21 cellular contexts compared by ENCODE assay signal in genomic region chr7:128395748-128396147, GRCh38. TPM values are rescaled to one million over a fixed set of nuclear protein-coding genes. Genes with fewer than 3 reads are reported as not detected.
A peak's percentile ranks its signal among the peaks of the same experiment; 100 is the strongest.
DNase-seq lines count a peak whose midpoint lies in the region; ATAC-seq, FAIRE-seq and TF ChIP-seq lines count a peak whose summit lies in the region.
"Had no signal": no experiment of that assay in that cellular context is flagged by ENCODE, and none has a peak within 500 bp of the region (broad histone marks: within the 10 kb centered on the region; RNA-seq: fewer than 3 reads in every experiment).

No MANE protein-coding gene starts in this region.

- 0 out of 3 replicates have a peak, but pooled peaks have one; percentile 8 for ATAC-seq in K562
- no peak for ATAC-seq in HG03095 (IDR thresholded peaks at IDR 0.05; ENCODE audit: unreplicated experiment)
- ATAC-seq: body of pancreas; gastrocnemius medialis; natural killer cell; stimulated activated naive CD8-positive, alpha-beta T cell treated with anti-CD3 and anti-CD28 coated beads, Interleukin-15, Interleukin-2, amounts not matched to agents 100 U/mL and 50 U/mL, for 24 hours had no signal

- CTCF ChIA-PET in K562 (lab: Yijun Ruan, JAX; ENCODE audit: low intra/inter-chr PET ratio): interaction anchor here (1.0 to 8.2 kb wide), 2 partner anchors 30 to 66 kb away, joined by 4 to 134 read pairs; no protein-coding TSS in a partner anchor

- DNase-seq in Karpas-422 (peak; percentile 60), K562 (ENCODE audit: extremely low read depth in 1 of 4, low spot score in 3 of 4) (peak in 1 of 4 experiments; percentile 28), retinal pigment epithelial cell (ENCODE audit: low read depth) (no peak), GM20000 (ENCODE audit: low spot score) (no peak), HuH-7.5 (ENCODE audit: low spot score) (no peak)
- DNase-seq: body of pancreas; COR-L47; gastrocnemius medialis; Kasumi-1; kidney; mesendoderm; natural killer cell; NCI-H1417; NCI-H2171 treated with DMSO at 0.1 percent for 48 hours; NCI-H774; stimulated activated CD4-positive, alpha-beta T cell treated with anti-CD3 and anti-CD28 coated beads, Interleukin-2, amount 100 ng/mL, for 24 hours; stimulated activated naive CD8-positive, alpha-beta T cell treated with anti-CD3 and anti-CD28 coated beads, Interleukin-15, Interleukin-2, amounts not matched to agents 100 U/mL and 50 U/mL, for 24 hours; tibial artery had no signal

- no peak overlapping the region; the same call in 1 of the 2 replicates for H3K27ac ChIP-seq in Karpas-422 (ENCODE audit: low read length)
- H3K27ac ChIP-seq in K562 (ENCODE audit: extremely low read depth, low read depth, low read length): no peak overlapping the region
- H3K27ac ChIP-seq: body of pancreas, gastrocnemius medialis, SJSA1, tibial artery had no signal

- intact Hi-C loops in K562 (cut with micrococcal nuclease): no loop called here

- H3K79me2 ChIP-seq in Karpas-422 (ENCODE audit: low read length) (no peaks in the 10 kb centered on the region), K562 (ENCODE audit: control insufficient read depth, insufficient read depth, low read length) (no peaks in the 10 kb centered on the region)

- H3K9me3 ChIP-seq in Karpas-422 (ENCODE audit: low read length) (no peaks in the 10 kb centered on the region), K562 (replicated peaks; ENCODE audit: control insufficient read depth, insufficient read depth, low read depth, low read length) (no peaks in the 10 kb centered on the region)
- H3K9me3 ChIP-seq: body of pancreas, gastrocnemius medialis, SJSA1, tibial artery had no signal

- H3K9me2 ChIP-seq in Karpas-422 (replicated peaks; ENCODE audit: insufficient read depth, low read length): no peaks in the 10 kb centered on the region

- H3K9ac ChIP-seq in Karpas-422 (ENCODE audit: low read length): no peak overlapping the region
- no peak overlapping the region for H3K9ac ChIP-seq in K562 (ENCODE audit: insufficient read depth in 1 of 2, low read depth in 2 of 2, low read length in 2 of 2)

- no TSS peak for BruUV-seq in K562 (replicated peaks; lab: Mats Ljungman, UMichigan)

- in situ Hi-C loops in K562 (cut with MboI): no loop called here

- no peaks in the 10 kb centered on the region for H3K9me1 ChIP-seq in K562 (ENCODE audit: control insufficient read depth, insufficient read depth, low read length)

- peaks cover 39% of the 10 kb centered on the region for H3K4me1 ChIP-seq in Karpas-422 (ENCODE audit: low read length)
- H3K4me1 ChIP-seq in K562 (replicated peaks in 1 of 2; ENCODE audit: control insufficient read depth in 2 of 2, insufficient read depth in 2 of 2, low read length in 2 of 2): peaks cover 0 to 15% of the 10 kb centered on the region in 2 experiments; a peak in 2 of 5 replicates
- H3K4me1 ChIP-seq: body of pancreas, gastrocnemius medialis, SJSA1, tibial artery had no signal

- TF ChIP-seq CTCF in GM12872 (IDR thresholded peaks at IDR 0.05; ENCODE audit: insufficient read depth, low read depth, low read length): peak; percentile 24; the same call in 1 of the 3 replicates
- TF ChIP-seq CTCF in K562 (IDR thresholded peaks at IDR 0.05 in 2 of 3, conservative IDR thresholded peaks at IDR 0.05 in 1 of 3; ENCODE audit: insufficient read depth in 2 of 3, low read depth in 1 of 3, low read length in 3 of 3): peak; percentile 27 to 55 (median 46)
- TF ChIP-seq CTCF in retinal pigment epithelial cell (conservative IDR thresholded peaks at IDR 0.05; ENCODE audit: low read depth, low read length): peak; percentile 26
- no peak for TF ChIP-seq CTCF in GM20000 (IDR thresholded peaks at IDR 0.05; ENCODE audit: extremely low read depth, missing control alignments)

- WGBS in K562 (ENCODE audit: insufficient coverage, low coverage, missing lambda C conversion rate): 92% methylated on average over 3 of the region's 3 CpGs

- H3K36me3 ChIP-seq in Karpas-422 (ENCODE audit: insufficient read depth, low read length) (peaks cover 29% of the 10 kb centered on the region; the same call in 1 of the 2 replicates), K562 (ENCODE audit: control insufficient read depth, insufficient read depth, low read length) (peaks cover 83% of the 10 kb centered on the region)

- POLR2A ChIA-PET in K562 (lab: Yijun Ruan, JAX): interaction anchor here (0.7 kb wide), 1 partner anchor 121 kb away, joined by 3 read pairs; no protein-coding TSS in a partner anchor

- H3K27me3 ChIP-seq in Karpas-422 (ENCODE audit: low read length) (no peaks in the 10 kb centered on the region), K562 (ENCODE audit: control insufficient read depth in 2 of 2, insufficient read depth in 2 of 2, low read length in 2 of 2) (no peaks in the 10 kb centered on the region)
- H3K27me3 ChIP-seq: body of pancreas, gastrocnemius medialis, SJSA1, tibial artery had no signal

- H2AFZ ChIP-seq in Karpas-422 (ENCODE audit: low read length) (no peak overlapping the region), K562 (ENCODE audit: low read depth, low read length) (no peak overlapping the region)

- H4K20me1 ChIP-seq in Karpas-422 (ENCODE audit: insufficient read depth, low read depth, low read length) (peaks cover 10% of the 10 kb centered on the region; the same call in 1 of the 2 replicates), K562 (replicated peaks; ENCODE audit: control insufficient read depth, insufficient read depth, low read length) (peaks cover 8% of the 10 kb centered on the region; the same call in 1 of the 2 replicates)

- peak overlapping the region; percentile 28 for H3K4me2 ChIP-seq in Karpas-422 (ENCODE audit: low read depth, low read length, poor library complexity, severe bottlenecking)
- H3K4me2 ChIP-seq in K562 (ENCODE audit: insufficient read depth, low read length): no peak overlapping the region

- TF ChIP-seq RAD21 in K562 (CRISPR knock-in tag; conservative IDR thresholded peaks at IDR 0.05 in 1 of 2, IDR thresholded peaks at IDR 0.05 in 1 of 2): no peak

- peak; percentile 62 for FAIRE-seq in K562 (lab: Jason Lieb, UNC)
- FAIRE-seq: kidney had no signal

- H3K4me3 ChIP-seq in Karpas-422 (ENCODE audit: low read length) (no peak overlapping the region), K562 (no peak overlapping the region), retinal pigment epithelial cell (ENCODE audit: low read length) (no peak overlapping the region)
- H3K4me3 ChIP-seq: body of pancreas, gastrocnemius medialis, SJSA1, tibial artery had no signal

- no peak for TF ChIP-seq POLR2A in K562 (conservative IDR thresholded peaks at IDR 0.05)

- no peak for TF ChIP-seq EP300 in K562 (IDR thresholded peaks at IDR 0.05; ENCODE audit: low read length)

RNA-seq across cellular contexts. Expression of gene IMPDH1, which starts 14.0 kb away (rescaled TPM):
- 30.5 and 50.1 TPM in 2 replicates for total RNA-seq in Karpas-422 (2014; rRNA removed; shearing (Covaris generic); ENCODE audit: low replicate concordance)
- 140 and 407 TPM in 2 replicates for total RNA-seq in K562 (2011; cell fraction: chromatin; rRNA removed; ENCODE audit: low replicate concordance)
- total RNA-seq in K562 (2011; cell fraction: nucleolus; rRNA removed): 199 and 212 TPM in 2 replicates
- total RNA-seq in K562 (2011; cell fraction: nucleoplasm; rRNA removed): 141 and 147 TPM in 2 replicates
- 86.8 and 118 TPM in 2 replicates for total RNA-seq in K562 (2014; rRNA removed)
- 29.0 and 42.9 TPM in 2 replicates for total RNA-seq in K562 (2014; rRNA removed; fragmentation: Illumina TruSeq; extraction: Trizol)
- 60.6 and 64.3 TPM in 2 replicates for total RNA-seq in K562 (2015; rRNA removed; fragmentation: Illumina TruSeq; extraction: Trizol)
- total RNA-seq in K562 (2021): 118 TPM in 2 replicates
- 54.9 and 72.4 TPM in 2 replicates for polyA plus RNA-seq in K562 (2011; rRNA removed)
- 54.0 and 156 TPM in 2 replicates for polyA plus RNA-seq in K562 (2011; cell fraction: cytosol; rRNA removed)
- polyA plus RNA-seq in K562 (2011; cell fraction: nucleus; rRNA removed): 208 and 316 TPM in 2 replicates
- 79.3 and 81.1 TPM in 2 replicates for polyA plus RNA-seq in K562 (2012)
- 59.8 and 76.3 TPM in 2 replicates for polyA plus RNA-seq in K562 (2014; fragmentation: Illumina TruSeq; extraction: Trizol)
- polyA plus RNA-seq in K562 (2014; fragmentation: Nextera tagmentation; extraction: Ambion mirVana): 1 to 10 TPM in 1 of 2 experiments, under 1 TPM in 1; 0.80 to 2.1 TPM
- polyA plus RNA-seq in K562 (2014; rRNA removed): 84.7 and 89.0 TPM in 2 replicates
- 24.1 and 78.3 TPM in 2 replicates for polyA minus RNA-seq in K562 (2011; rRNA and poly(A)+ RNA removed)
- polyA minus RNA-seq in K562 (2011; cell fraction: cytosol; rRNA and poly(A)+ RNA removed): 48.6 and 69.1 TPM in 2 replicates
- 81.0 and 88.0 TPM in 2 replicates for polyA minus RNA-seq in K562 (2011; cell fraction: nucleus; rRNA and poly(A)+ RNA removed)

RNA-seq across cellular contexts. Expression of gene PRRT4, which starts 34.3 kb away (rescaled TPM):
- total RNA-seq in Karpas-422 (2014; rRNA removed; shearing (Covaris generic); ENCODE audit: low replicate concordance): not detected in 2 replicates
- total RNA-seq in K562 (2011; cell fraction: chromatin; rRNA removed; ENCODE audit: low replicate concordance): 0.16 TPM in 1 of 2 replicates, not detected in the other
- total RNA-seq in K562 (2011; cell fraction: nucleolus; rRNA removed): not detected in 2 replicates
- total RNA-seq in K562 (2011; cell fraction: nucleoplasm; rRNA removed): not detected in 2 replicates
- total RNA-seq in K562 (2014; rRNA removed) (0.04 TPM in 1 of 2 replicates, not detected in the other), K562 (2014; rRNA removed; fragmentation: Illumina TruSeq; extraction: Trizol) (not detected in 2 replicates), K562 (2015; rRNA removed; fragmentation: Illumina TruSeq; extraction: Trizol) (not detected in 2 replicates), K562 (2021) (not detected in 2 replicates)
- polyA plus RNA-seq in K562 (2011; rRNA removed) (0.09 TPM in 1 of 2 replicates, not detected in the other), K562 (2014; fragmentation: Illumina TruSeq; extraction: Trizol) (not detected in 2 replicates), K562 (2014; fragmentation: Nextera tagmentation; extraction: Ambion mirVana) (not detected), K562 (2014; rRNA removed) (not detected in 2 replicates)
- polyA plus RNA-seq in K562 (2011; cell fraction: cytosol; rRNA removed): 0.09 and 0.19 TPM in 2 replicates
- 0.24 and 0.48 TPM in 2 replicates for polyA plus RNA-seq in K562 (2011; cell fraction: nucleus; rRNA removed)
- not detected in 2 replicates for polyA plus RNA-seq in K562 (2012)
- not detected in 2 replicates for polyA minus RNA-seq in K562 (2011; rRNA and poly(A)+ RNA removed)
- not detected in 2 replicates for polyA minus RNA-seq in K562 (2011; cell fraction: cytosol; rRNA and poly(A)+ RNA removed)
- polyA minus RNA-seq in K562 (2011; cell fraction: nucleus; rRNA and poly(A)+ RNA removed): not detected in 2 replicates
- total RNA-seq: kidney, SJSA1 had no signal

RNA-seq across cellular contexts. Expression of gene RBM28, which starts 52.0 kb away (rescaled TPM):
- total RNA-seq in Karpas-422 (2014; rRNA removed; shearing (Covaris generic); ENCODE audit: low replicate concordance): 28.8 and 37.2 TPM in 2 replicates
- total RNA-seq in K562 (2011; cell fraction: chromatin; rRNA removed; ENCODE audit: low replicate concordance): 118 and 308 TPM in 2 replicates
- 64.4 and 65.7 TPM in 2 replicates for total RNA-seq in K562 (2011; cell fraction: nucleolus; rRNA removed)
- 89.0 and 98.2 TPM in 2 replicates for total RNA-seq in K562 (2011; cell fraction: nucleoplasm; rRNA removed)
- total RNA-seq in K562 (2014; rRNA removed) (123 and 127 TPM in 2 replicates), K562 (2014; rRNA removed; fragmentation: Illumina TruSeq; extraction: Trizol) (138 and 165 TPM in 2 replicates), K562 (2015; rRNA removed; fragmentation: Illumina TruSeq; extraction: Trizol) (128 and 141 TPM in 2 replicates), K562 (2021) (146 and 157 TPM in 2 replicates)
- polyA plus RNA-seq in K562 (2011; rRNA removed) (74.9 and 112 TPM in 2 replicates), K562 (2014; fragmentation: Illumina TruSeq; extraction: Trizol) (133 and 148 TPM in 2 replicates), K562 (2014; fragmentation: Nextera tagmentation; extraction: Ambion mirVana) (100 to 1,000 TPM in 1 of 2 experiments, 10 to 100 TPM in 1; 65.8 to 122 TPM), K562 (2014; rRNA removed) (139 and 213 TPM in 2 replicates)
- polyA plus RNA-seq in K562 (2011; cell fraction: cytosol; rRNA removed): 24.3 and 28.4 TPM in 2 replicates
- polyA plus RNA-seq in K562 (2011; cell fraction: nucleus; rRNA removed): 226 and 227 TPM in 2 replicates
- polyA plus RNA-seq in K562 (2012): 70.1 and 117 TPM in 2 replicates
- 67.2 and 67.5 TPM in 2 replicates for polyA minus RNA-seq in K562 (2011; rRNA and poly(A)+ RNA removed)
- polyA minus RNA-seq in K562 (2011; cell fraction: cytosol; rRNA and poly(A)+ RNA removed): 37.2 and 38.0 TPM in 2 replicates
- 31.8 and 54.4 TPM in 2 replicates for polyA minus RNA-seq in K562 (2011; cell fraction: nucleus; rRNA and poly(A)+ RNA removed)

RNA-seq across cellular contexts. Expression of gene HILPDA, which starts 59.9 kb away (rescaled TPM):
- total RNA-seq in Karpas-422 (2014; rRNA removed; shearing (Covaris generic); ENCODE audit: low replicate concordance): 16.3 and 32.2 TPM in 2 replicates
- total RNA-seq in K562 (2011; cell fraction: chromatin; rRNA removed; ENCODE audit: low replicate concordance): 42.5 and 74.9 TPM in 2 replicates
- total RNA-seq in K562 (2011; cell fraction: nucleolus; rRNA removed): 69.3 and 79.4 TPM in 2 replicates
- total RNA-seq in K562 (2011; cell fraction: nucleoplasm; rRNA removed): 70.7 and 78.6 TPM in 2 replicates
- total RNA-seq in K562 (2014; rRNA removed) (8.3 and 14.2 TPM in 2 replicates), K562 (2014; rRNA removed; fragmentation: Illumina TruSeq; extraction: Trizol) (14.5 and 16.7 TPM in 2 replicates), K562 (2015; rRNA removed; fragmentation: Illumina TruSeq; extraction: Trizol) (23.0 and 23.5 TPM in 2 replicates), K562 (2021) (10.5 and 10.7 TPM in 2 replicates)
- polyA plus RNA-seq in K562 (2011; rRNA removed) (71.8 and 102 TPM in 2 replicates), K562 (2014; fragmentation: Illumina TruSeq; extraction: Trizol) (18.9 and 26.0 TPM in 2 replicates), K562 (2014; fragmentation: Nextera tagmentation; extraction: Ambion mirVana) (10 to 100 TPM; 28.6 to 40.5 TPM), K562 (2014; rRNA removed) (16.4 and 25.5 TPM in 2 replicates)
- polyA plus RNA-seq in K562 (2011; cell fraction: cytosol; rRNA removed): 68.1 and 117 TPM in 2 replicates
- polyA plus RNA-seq in K562 (2011; cell fraction: nucleus; rRNA removed): 37.3 and 64.2 TPM in 2 replicates
- 13.2 and 14.2 TPM in 2 replicates for polyA plus RNA-seq in K562 (2012)
- polyA minus RNA-seq in K562 (2011; rRNA and poly(A)+ RNA removed): 29.9 and 51.9 TPM in 2 replicates
- 11.6 and 15.9 TPM in 2 replicates for polyA minus RNA-seq in K562 (2011; cell fraction: cytosol; rRNA and poly(A)+ RNA removed)
- polyA minus RNA-seq in K562 (2011; cell fraction: nucleus; rRNA and poly(A)+ RNA removed): 19.5 and 63.9 TPM in 2 replicates
